ENCODE assay signal across 8 cellular contexts in genomic region chr17:69235338-69236058, GRCh38. TPM values are rescaled to one million over a fixed set of nuclear protein-coding genes. Genes with fewer than 3 reads are reported as not detected.
DNase-seq lines count a peak whose midpoint lies in the region; ATAC-seq and FAIRE-seq lines count a peak whose summit lies in the region.

No MANE protein-coding gene starts in this region.

- ATAC-seq in GM21390 (IDR thresholded peaks at IDR 0.05; ENCODE audit: unreplicated experiment) = peak; percentile 83

- in situ Hi-C loops in Caki2 (cut with HindIII; ENCODE audit: low pct_unique_long_range_greater_than_20kb, low sequenced_read_pairs) = no loop called here

- peak; percentile 73 for DNase-seq in Caki2 (ENCODE audit: low read depth)
- DNase-seq in HS-5 (ENCODE audit: low read depth) = peak; percentile 42
- DNase-seq in NOMO-1 (lab: John Stamatoyannopoulos, UW; ENCODE audit: unreplicated experiment in 2 of 2) = peak; percentile 85 to 87
- DNase-seq in activated CD8-positive, alpha-beta memory T cell treated with anti-CD3 and anti-CD28 coated beads for 4 hours (ENCODE audit: low read depth in 2 of 2) = peak; percentile 2 to 9
- peak; percentile 84 for DNase-seq in midbrain (lab: John Stamatoyannopoulos, UW)
- peak; percentile 80 for DNase-seq in stimulated activated CD8-positive, alpha-beta memory T cell treated with anti-CD3 and anti-CD28 coated beads, Interleukin-4, amount 100 ng/mL, for 48 hours

- peak; percentile 31 for FAIRE-seq in endometrium (lab: Jason Lieb, UNC)

RNA-seq across cellular contexts. Expression of gene ABCA10, which starts 6.9 kb away (rescaled TPM):
- total RNA-seq in Caki2 (2014; rRNA removed; shearing (Covaris generic); ENCODE audit: low replicate concordance) = 0.07 TPM in 1 of 2 replicates, not detected in the other

Comparison
In these comparisons a context has a peak if more than half of its experiments do, and no peak if none do; other contexts are left out.
1. Peak in every context shown above with its lines: DNase-seq and ATAC-seq.
2. DNase-seq: peak in every context shown above with its lines; median percentile 86 in NOMO-1; 84 in midbrain; 80 in stimulated activated CD8-positive, alpha-beta memory T cell treated with anti-CD3 and anti-CD28 coated beads, Interleukin-4, amount 100 ng/mL, for 48 hours; 73 in Caki2; 42 in HS-5; 6 in activated CD8-positive, alpha-beta memory T cell treated with anti-CD3 and anti-CD28 coated beads for 4 hours.